ENCODE assay signal across 20 cellular contexts in the genomic region with DNA sequence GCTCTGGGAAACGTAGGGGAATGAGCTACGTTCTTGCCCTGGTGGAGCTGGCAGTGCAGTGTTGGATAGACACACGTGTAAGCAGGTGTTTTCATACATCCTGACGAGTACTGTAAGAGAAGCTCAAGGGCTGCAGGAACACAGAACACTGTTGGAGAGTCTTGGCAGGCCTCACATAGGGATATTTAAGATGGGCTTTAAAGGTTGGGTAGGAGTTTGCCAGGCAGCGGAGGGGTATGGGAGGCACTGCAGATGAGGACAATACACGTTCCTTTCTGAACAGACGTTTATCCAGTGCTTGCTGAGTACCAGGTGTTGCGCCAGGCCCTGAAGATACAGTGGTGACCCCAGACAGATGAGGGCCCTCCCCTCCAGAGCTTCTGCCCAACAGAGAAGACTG. TPM values are rescaled to one million over a fixed set of nuclear protein-coding genes. Genes with fewer than 3 reads are reported as not detected.
A peak's percentile ranks its signal among the peaks of the same experiment; 100 is the strongest.
DNase-seq lines count a peak whose midpoint lies in the region; ATAC-seq and TF ChIP-seq lines count a peak whose summit lies in the region.
"Had no signal": no experiment of that assay in that cellular context is flagged by ENCODE, and none has a peak within 500 bp of the region (broad histone marks: within the 10 kb centered on the region; RNA-seq: fewer than 3 reads in every experiment).

No MANE protein-coding gene starts in this region.

- H3K36me3 ChIP-seq in SK-N-SH (replicated peaks in 1 of 2; ENCODE audit: control insufficient read depth in 1 of 2, insufficient read depth in 2 of 2, low read length in 1 of 2) (peaks cover 0 to 3% of the 10 kb centered on the region in 2 experiments), GM23338 (ENCODE audit: insufficient read depth) (no peaks in the 10 kb centered on the region), Peyer's patch (peaks cover 0 to 23% (median 0%) of the 10 kb centered on the region in 3 donors), hepatocyte (replicated peaks; ENCODE audit: insufficient read depth, low read depth) (no peaks in the 10 kb centered on the region)
- H3K36me3 ChIP-seq: HAP-1 had no signal

- H2AFZ ChIP-seq in SK-N-SH (ENCODE audit: low read depth), result no peak overlapping the region
- H2AFZ ChIP-seq in GM23338, result no peak overlapping the region
- H2AFZ ChIP-seq in hepatocyte, result no peak overlapping the region

- H3K79me2 ChIP-seq in SK-N-SH (ENCODE audit: insufficient read depth) (peaks cover 5% of the 10 kb centered on the region; the same call in 1 of the 2 replicates), GM23338 (replicated peaks; ENCODE audit: insufficient read depth) (peaks cover 12% of the 10 kb centered on the region), hepatocyte (peaks cover 15% of the 10 kb centered on the region)

- TF ChIP-seq RAD21 in SK-N-SH (IDR thresholded peaks at IDR 0.05; ENCODE audit: low read length), result no peak

- DNase-seq in SK-N-SH (no peak), GM23338 (ENCODE audit: low spot score) (no peak), Peyer's patch (no peak), hepatocyte (ENCODE audit: low spot score) (no peak), immature natural killer cell (no peak)
- DNase-seq in activated CD4-positive, alpha-beta T cell treated with anti-CD3 and anti-CD28 coated beads, Interleukin-2, amount 50 U/mL, for 1 hour, result no peak
- DNase-seq: AML-193; CD4-positive, alpha-beta memory T cell; DMS153; DMS79; GF-D8; IMR-90 had no signal

- no peak overlapping the region for H3K4me3 Mint-ChIP-seq in GM23338
- no peak overlapping the region for H3K4me3 Mint-ChIP-seq in immature natural killer cell
- H3K4me3 Mint-ChIP-seq: CD14-positive monocyte; CD4-positive, alpha-beta memory T cell had no signal

- no peak overlapping the region for H3K9ac ChIP-seq in SK-N-SH

- H3K27me3 ChIP-seq in SK-N-SH (ENCODE audit: insufficient read depth) (no peaks in the 10 kb centered on the region), GM23338 (ENCODE audit: insufficient read depth) (no peaks in the 10 kb centered on the region), Peyer's patch (no peaks in the 10 kb centered on the region), hepatocyte (no peaks in the 10 kb centered on the region)

- TF ChIP-seq POLR2A in Peyer's patch (IDR thresholded peaks at IDR 0.05), result no peak

- POLR2A ChIA-PET in SK-N-SH (lab: Yijun Ruan, JAX), result no interaction called here

- CTCF ChIA-PET in SK-N-SH (lab: Yijun Ruan, JAX), result no interaction called here

- whole genome bisulfite sequencing in SK-N-SH (ENCODE audit: low lambda C conversion rate), result 83% methylated on average over 7 of the region's 8 CpGs
- WGBS in hepatocyte (ENCODE audit: low lambda C conversion rate, missing lambda C conversion rate), result 88% methylated on average over 8 of the region's 8 CpGs

- H3F3A ChIP-seq in SK-N-SH (replicated peaks; ENCODE audit: insufficient read depth) (no peaks in the 10 kb centered on the region), GM23338 (replicated peaks; ENCODE audit: low read depth) (no peaks in the 10 kb centered on the region)

- H3K9me3 Mint-ChIP-seq in GM23338 (no peaks in the 10 kb centered on the region; the same call in 2 of the 3 replicates), immature natural killer cell (no peaks in the 10 kb centered on the region)
- H3K9me3 Mint-ChIP-seq: CD14-positive monocyte; CD4-positive, alpha-beta memory T cell had no signal

- H3K9me3 ChIP-seq in SK-N-SH, result no peaks in the 10 kb centered on the region
- no peaks in the 10 kb centered on the region for H3K9me3 ChIP-seq in Peyer's patch
- H3K9me3 ChIP-seq in hepatocyte (ENCODE audit: low read depth), result no peaks in the 10 kb centered on the region
- H3K9me3 ChIP-seq: A549, HAP-1 had no signal

- H3K4me1 ChIP-seq in SK-N-SH (ENCODE audit: control insufficient read depth in 1 of 2, insufficient read depth in 2 of 2, low read depth in 1 of 2, low read length in 1 of 2) (no peaks in the 10 kb centered on the region; a peak in 1 of 4 replicates), GM23338 (ENCODE audit: insufficient read depth) (peaks cover 2% of the 10 kb centered on the region; the same call in 1 of the 2 replicates), Peyer's patch (peaks cover under 1 to 29% (median 6%) of the 10 kb centered on the region in 4 donors), hepatocyte (ENCODE audit: insufficient read depth) (peaks cover 18% of the 10 kb centered on the region)

- H3K27ac Mint-ChIP-seq in GM23338, result peak overlapping the region; percentile 36; the same call in 1 of the 2 replicates
- H3K27ac Mint-ChIP-seq in immature natural killer cell, result peak overlapping the region in 3 of 6 donors; percentile 8 to 64 (median 13)

- no peak overlapping the region for H3K4me3 ChIP-seq in SK-N-SH (ENCODE audit: low read depth in 2 of 2, low read length in 1 of 2)
- no peak overlapping the region for H3K4me3 ChIP-seq in GM23338
- no peak overlapping the region for H3K4me3 ChIP-seq in Peyer's patch
- H3K4me3 ChIP-seq in hepatocyte, result no peak overlapping the region
- H3K4me3 ChIP-seq: A549, HAP-1, K562 had no signal

- ATAC-seq in SK-N-SH treated with all-trans-retinoic acid at 6 μM for 48 hours, result no peak
- no peak for ATAC-seq in GM23338
- no peak for ATAC-seq in GM18511 (IDR thresholded peaks at IDR 0.05; ENCODE audit: unreplicated experiment)
- ATAC-seq: A549, K562 had no signal

- H3K9me2 ChIP-seq in SK-N-SH (no peaks in the 10 kb centered on the region), GM23338 (ENCODE audit: insufficient read depth) (no peaks in the 10 kb centered on the region), hepatocyte (replicated peaks; ENCODE audit: insufficient read depth) (no peaks in the 10 kb centered on the region)

- TF ChIP-seq CTCF in SK-N-SH (IDR thresholded peaks at IDR 0.05), result no peak
- no peak for TF ChIP-seq CTCF in GM23338 (conservative IDR thresholded peaks at IDR 0.05; ENCODE audit: low read depth in 2 of 2)
- TF ChIP-seq CTCF in Peyer's patch (IDR thresholded peaks at IDR 0.05), result no peak
- TF ChIP-seq CTCF in hepatocyte (IDR thresholded peaks at IDR 0.05; ENCODE audit: poor library complexity), result no peak

- no peak overlapping the region for H3K27ac ChIP-seq in SK-N-SH (ENCODE audit: low read depth in 2 of 2, low read length in 1 of 2)
- H3K27ac ChIP-seq in GM23338 (ENCODE audit: low read depth), result no peak overlapping the region
- H3K27ac ChIP-seq in Peyer's patch, result peak overlapping the region in 3 of 4 donors; percentile 35 to 86 (median 75)
- peak overlapping the region; percentile 86 for H3K27ac ChIP-seq in hepatocyte
- H3K27ac ChIP-seq: 22Rv1, A549, HL-60 had no signal

- no peak for TF ChIP-seq EP300 in SK-N-SH (IDR thresholded peaks at IDR 0.05; ENCODE audit: borderline replicate concordance in 1 of 2, low read depth in 1 of 2, low read length in 1 of 2)

- H3K27me3 Mint-ChIP-seq in GM23338 (ENCODE audit: insufficient read depth, low read depth, poor library complexity) (peaks cover 3% of the 10 kb centered on the region), immature natural killer cell (ENCODE audit: low read depth in 3 of 3) (peaks cover 0 to 2% (median 0%) of the 10 kb centered on the region in 3 donors)
- H3K27me3 Mint-ChIP-seq: CD4-positive, alpha-beta memory T cell had no signal

- H4K20me1 ChIP-seq in SK-N-SH (ENCODE audit: insufficient read depth) (no peaks in the 10 kb centered on the region), GM23338 (replicated peaks; ENCODE audit: insufficient read depth) (no peaks in the 10 kb centered on the region), hepatocyte (ENCODE audit: insufficient read depth, poor library complexity, severe bottlenecking) (no peaks in the 10 kb centered on the region)

- no peak overlapping the region for H3K4me2 ChIP-seq in SK-N-SH
- no peak overlapping the region for H3K4me2 ChIP-seq in GM23338
- H3K4me2 ChIP-seq in hepatocyte, result no peak overlapping the region
- H3K4me2 ChIP-seq: A549 had no signal

- H3K36me3 Mint-ChIP-seq in GM23338 (ENCODE audit: low read depth) (peaks cover 3% of the 10 kb centered on the region; the same call in 2 of the 3 replicates), immature natural killer cell (peaks cover 1 to 18% (median 3%) of the 10 kb centered on the region in 3 donors)

- H3K4me1 Mint-ChIP-seq in GM23338 (no peaks in the 10 kb centered on the region; the same call in 2 of the 3 replicates), immature natural killer cell (peaks cover 6 to 9% of the 10 kb centered on the region in 2 donors)

TF ChIP-seq in SK-N-SH treated with all-trans-retinoic acid at 6 μM for 48 hours, 23 proteins besides CTCF, POLR2A, EP300 and RAD21:
- peak; percentile 79; the same call in 1 of the 2 replicates for TF ChIP-seq ZFP3 (CRISPR knock-in tag; IDR thresholded peaks at IDR 0.05)
- no peak for TF ChIP-seq RARB (CRISPR knock-in tag; IDR thresholded peaks at IDR 0.05)

TF ChIP-seq in SK-N-SH, 30 proteins besides CTCF, POLR2A, EP300 and RAD21 (continues in another document):
- TF ChIP-seq MXI1 (IDR thresholded peaks at IDR 0.05; ENCODE audit: low read depth, low read length), result no peak

TF ChIP-seq in GM23338, 12 proteins besides CTCF, POLR2A, EP300 and RAD21 (continues in another document):
- TF ChIP-seq NANOG (IDR thresholded peaks at IDR 0.05; ENCODE audit: borderline replicate concordance), result no peak

RNA-seq across cellular contexts. Expression of a gene that starts 6.3 kb away (rescaled TPM):
- polyA plus RNA-seq in SK-N-SH (2012; rRNA removed) (3.3 and 3.9 TPM in 2 replicates), GM23338 (2016; fragmentation: Nextera tagmentation; extraction: Ambion mirVana) (3.8 and 5.7 TPM in 2 replicates), hepatocyte (5.6 and 9.7 TPM in 2 replicates), immature natural killer cell (1 to 10 TPM; 4.3 to 6.2 (median 5.1) TPM)
- polyA plus RNA-seq in SK-N-SH (2012; cell fraction: cytosol; rRNA removed), result 1.5 and 2.2 TPM in 2 replicates
- 10.9 and 11.8 TPM in 2 replicates for polyA plus RNA-seq in SK-N-SH (2012; cell fraction: nucleus; rRNA removed)
- total RNA-seq in GM23338 (2014; rRNA removed; shearing (Covaris generic)), result 5.1 and 9.1 TPM in 2 replicates
- total RNA-seq in Peyer's patch (100 to 1,000 TPM in 1 of 4 donors, 10 to 100 TPM in 3; 22.3 to 130 (median 40.9) TPM), hepatocyte (7.2 and 11.5 TPM in 2 replicates)

RNA-seq across cellular contexts. Expression of a gene that starts 59.0 kb away (rescaled TPM):
- polyA plus RNA-seq in SK-N-SH (2012; rRNA removed) (37.9 and 39.8 TPM in 2 replicates), GM23338 (2016; fragmentation: Nextera tagmentation; extraction: Ambion mirVana) (47.2 and 50.8 TPM in 2 replicates), hepatocyte (58.2 and 66.3 TPM in 2 replicates), immature natural killer cell (100 to 1,000 TPM; 133 to 162 (median 148) TPM)
- polyA plus RNA-seq in SK-N-SH (2012; cell fraction: cytosol; rRNA removed), result 45.3 and 46.1 TPM in 2 replicates
- 20.5 and 24.4 TPM in 2 replicates for polyA plus RNA-seq in SK-N-SH (2012; cell fraction: nucleus; rRNA removed)
- total RNA-seq in GM23338 (2014; rRNA removed; shearing (Covaris generic)), result 30.6 and 33.9 TPM in 2 replicates
- total RNA-seq in Peyer's patch (10 to 100 TPM; 20.9 to 41.3 (median 30.6) TPM), hepatocyte (35.0 and 40.8 TPM in 2 replicates)

Comparison
In these comparisons a context has a peak if more than half of its experiments do, and no peak if none do; other contexts are left out.
1. H3K27ac ChIP-seq: peak in Peyer's patch (3 of 4) and hepatocyte (single experiment); none in SK-N-SH (0 of 2) and GM23338 (single experiment).